Comparison of ENCODE assay signal across 9 cellular contexts in genomic region chr1:46180082-46180616, GRCh38. TPM values are rescaled to one million over a fixed set of nuclear protein-coding genes. Genes with fewer than 3 reads are reported as not detected.
DNase-seq lines count a peak whose midpoint lies in the region; ATAC-seq and TF ChIP-seq lines count a peak whose summit lies in the region.
"Had no signal": no experiment of that assay in that cellular context is flagged by ENCODE, and none has a peak within 500 bp of the region (broad histone marks: within the 10 kb centered on the region; RNA-seq: fewer than 3 reads in every experiment).

No MANE protein-coding gene starts in this region.

- no peak overlapping the region for H3K27ac ChIP-seq in substantia nigra (ENCODE audit: low read depth, low read length, poor library complexity, severe bottlenecking)

- peaks cover 5% of the 10 kb centered on the region for H3K4me1 Mint-ChIP-seq in activated CD8-positive, alpha-beta memory T cell treated with anti-CD3 and anti-CD28 coated beads, Interleukin-2, amount 10 ng/mL, durations not matched to agents 7 days and 5 days

- no peak for DNase-seq in activated CD8-positive, alpha-beta memory T cell treated with anti-CD3 and anti-CD28 coated beads, Interleukin-2, amount 10 ng/mL, durations not matched to agents 7 days and 5 days
- DNase-seq in activated CD8-positive, alpha-beta memory T cell treated with anti-CD3 and anti-CD28 coated beads, Interleukin-2, amount 50 U/mL, for 4 hours: no peak
- DNase-seq in NCI-H748 (lab: John Stamatoyannopoulos, UW; ENCODE audit: unreplicated experiment) (peak; percentile 93), erythroblast (lab: John Stamatoyannopoulos, UW) (peak; percentile 53 to 57), substantia nigra (lab: John Stamatoyannopoulos, UW) (peak in 33 of 49 donors; percentile 7 to 66 (median 35))

- no peaks in the 10 kb centered on the region for H3K27me3 Mint-ChIP-seq in activated CD8-positive, alpha-beta memory T cell treated with anti-CD3 and anti-CD28 coated beads, Interleukin-2, amount 10 ng/mL, durations not matched to agents 7 days and 5 days

- H3K4me3 Mint-ChIP-seq in activated CD8-positive, alpha-beta memory T cell treated with anti-CD3 and anti-CD28 coated beads, Interleukin-2, amount 10 ng/mL, durations not matched to agents 7 days and 5 days: no peak overlapping the region

- peak; percentile 12 for ATAC-seq in activated CD8-positive, alpha-beta memory T cell treated with anti-CD3 and anti-CD28 coated beads, Interleukin-2, amount 10 ng/mL, durations not matched to agents 7 days and 5 days
- no peak for ATAC-seq in activated CD4-positive, CD25-positive, alpha-beta regulatory T cell treated with anti-CD3 and anti-CD28 coated beads, Interleukin-2, amount 50 U/mL, for 24 hours
- ATAC-seq in GM18867 (IDR thresholded peaks at IDR 0.05; ENCODE audit: unreplicated experiment) (no peak), HG02852 (IDR thresholded peaks at IDR 0.05; ENCODE audit: unreplicated experiment) (no peak)

- H3K27ac Mint-ChIP-seq in activated CD8-positive, alpha-beta memory T cell treated with anti-CD3 and anti-CD28 coated beads, Interleukin-2, amount 10 ng/mL, durations not matched to agents 7 days and 5 days: no peak overlapping the region

- H3K9me3 Mint-ChIP-seq in activated CD8-positive, alpha-beta memory T cell treated with anti-CD3 and anti-CD28 coated beads, Interleukin-2, amount 10 ng/mL, durations not matched to agents 7 days and 5 days (ENCODE audit: low read depth): no peaks in the 10 kb centered on the region

- TF ChIP-seq POLR2A in erythroblast (IDR thresholded peaks at IDR 0.05; ENCODE audit: low read length): no peak

- no peaks in the 10 kb centered on the region for H3K36me3 Mint-ChIP-seq in activated CD8-positive, alpha-beta memory T cell treated with anti-CD3 and anti-CD28 coated beads, Interleukin-2, amount 10 ng/mL, durations not matched to agents 7 days and 5 days

- CTCF ChIA-PET in activated CD8-positive, alpha-beta memory T cell treated with anti-CD3 and anti-CD28 coated beads, Interleukin-2, amount 10 ng/mL, durations not matched to agents 7 days and 5 days (lab: Charles Lee): interaction anchor here (1.3 to 2.6 kb wide), 6 partner anchors 12 to 146 kb away, joined by 3 to 21 read pairs (median 8); no protein-coding TSS in a partner anchor

RNA-seq across cellular contexts. Expression of gene P3R3URF, which starts 3.9 kb away (rescaled TPM):
- total RNA-seq in activated CD8-positive, alpha-beta memory T cell treated with anti-CD3 and anti-CD28 coated beads, Interleukin-2, amount 10 ng/mL, durations not matched to agents 7 days and 5 days: not detected
- total RNA-seq: fibroblast of lung had no signal

RNA-seq across cellular contexts. Expression of gene TSPAN1, which starts 5.3 kb away (rescaled TPM):
- total RNA-seq in activated CD8-positive, alpha-beta memory T cell treated with anti-CD3 and anti-CD28 coated beads, Interleukin-2, amount 10 ng/mL, durations not matched to agents 7 days and 5 days: not detected

RNA-seq across cellular contexts. Expression of gene POMGNT1, which starts 18.1 kb away (rescaled TPM):
- 10 to 100 TPM; 32.2 to 37.6 TPM for total RNA-seq in activated CD8-positive, alpha-beta memory T cell treated with anti-CD3 and anti-CD28 coated beads, Interleukin-2, amount 10 ng/mL, durations not matched to agents 7 days and 5 days

RNA-seq across cellular contexts. Expression of gene LURAP1, which starts 23.0 kb away (rescaled TPM):
- not detected for total RNA-seq in activated CD8-positive, alpha-beta memory T cell treated with anti-CD3 and anti-CD28 coated beads, Interleukin-2, amount 10 ng/mL, durations not matched to agents 7 days and 5 days

RNA-seq across cellular contexts. Expression of gene PIK3R3, which starts 47.7 kb away (rescaled TPM):
- total RNA-seq in activated CD8-positive, alpha-beta memory T cell treated with anti-CD3 and anti-CD28 coated beads, Interleukin-2, amount 10 ng/mL, durations not matched to agents 7 days and 5 days: 1 to 10 TPM; 6.7 to 9.6 TPM

Comparison
In these comparisons a context has a peak if more than half of its experiments do, and no peak if none do; other contexts are left out.
1. DNase-seq: peak in NCI-H748 (single experiment), erythroblast (2 of 2) and substantia nigra (33 of 49); none in activated CD8-positive, alpha-beta memory T cell treated with anti-CD3 and anti-CD28 coated beads, Interleukin-2, amount 10 ng/mL, durations not matched to agents 7 days and 5 days (single experiment) and activated CD8-positive, alpha-beta memory T cell treated with anti-CD3 and anti-CD28 coated beads, Interleukin-2, amount 50 U/mL, for 4 hours (single experiment).